Comparison of ENCODE assay signal across 8 cellular contexts in genomic region chrX:16023790-16024734, GRCh38.
A peak's percentile ranks its signal among the peaks of the same experiment; 100 is the strongest.
DNase-seq lines count a peak whose midpoint lies in the region; ATAC-seq and TF ChIP-seq lines count a peak whose summit lies in the region.

No MANE protein-coding gene starts in this region.

- DNase-seq in Daoy (ENCODE audit: low read depth), result peak; percentile 23
- DNase-seq in choroid plexus epithelial cell (ENCODE audit: low read depth), result peak; percentile 11
- DNase-seq in HUDEP-2 (lab: John Stamatoyannopoulos, UW; ENCODE audit: unreplicated experiment in 76 of 76), result no peak
- no peak for DNase-seq in stimulated activated CD4-positive, alpha-beta T cell treated with anti-CD3 and anti-CD28 coated beads, Interleukin-4, amount 100 ng/mL, for 1 hour
- no peak for DNase-seq in activated naive CD4-positive, alpha-beta T cell treated with anti-CD3 and anti-CD28 coated beads, Interleukin-2, amount 10 ng/mL, durations not matched to agents 7 days and 5 days
- no peak for DNase-seq in DMS79 treated with DMSO at 0.1 percent for 48 hours (lab: John Stamatoyannopoulos, UW)

- H3K36me3 Mint-ChIP-seq in activated naive CD4-positive, alpha-beta T cell treated with anti-CD3 and anti-CD28 coated beads, Interleukin-2, amount 10 ng/mL, durations not matched to agents 7 days and 5 days, result no peaks in the 10 kb centered on the region

- no peaks in the 10 kb centered on the region for H3K27me3 Mint-ChIP-seq in activated naive CD4-positive, alpha-beta T cell treated with anti-CD3 and anti-CD28 coated beads, Interleukin-2, amount 10 ng/mL, durations not matched to agents 7 days and 5 days

- peak; percentile 97 for ATAC-seq in GM19455 (IDR thresholded peaks at IDR 0.05; ENCODE audit: unreplicated experiment)
- ATAC-seq in HG03354 (IDR thresholded peaks at IDR 0.05; ENCODE audit: poor library complexity, severe bottlenecking, unreplicated experiment), result peak; percentile 97

- TF ChIP-seq CTCF in choroid plexus epithelial cell (conservative IDR thresholded peaks at IDR 0.05; ENCODE audit: low read depth, low read length), result no peak

- H3K4me3 ChIP-seq in choroid plexus epithelial cell (ENCODE audit: low read depth, low read length), result no peak overlapping the region

- H3K27ac Mint-ChIP-seq in activated naive CD4-positive, alpha-beta T cell treated with anti-CD3 and anti-CD28 coated beads, Interleukin-2, amount 10 ng/mL, durations not matched to agents 7 days and 5 days, result no peak overlapping the region

- H3K4me3 Mint-ChIP-seq in activated naive CD4-positive, alpha-beta T cell treated with anti-CD3 and anti-CD28 coated beads, Interleukin-2, amount 10 ng/mL, durations not matched to agents 7 days and 5 days, result no peak overlapping the region

- H3K4me1 Mint-ChIP-seq in activated naive CD4-positive, alpha-beta T cell treated with anti-CD3 and anti-CD28 coated beads, Interleukin-2, amount 10 ng/mL, durations not matched to agents 7 days and 5 days, result no peaks in the 10 kb centered on the region

- CTCF ChIA-PET in activated naive CD4-positive, alpha-beta T cell treated with anti-CD3 and anti-CD28 coated beads, Interleukin-2, amount 10 ng/mL, durations not matched to agents 7 days and 5 days (lab: Charles Lee), result no interaction called here

- H3K9me3 Mint-ChIP-seq in activated naive CD4-positive, alpha-beta T cell treated with anti-CD3 and anti-CD28 coated beads, Interleukin-2, amount 10 ng/mL, durations not matched to agents 7 days and 5 days, result no peaks in the 10 kb centered on the region

Comparison
In these comparisons a context has a peak if more than half of its experiments do, and no peak if none do; other contexts are left out.
1. DNase-seq: peak in Daoy (single experiment) and choroid plexus epithelial cell (single experiment); none in HUDEP-2 (0 of 76), stimulated activated CD4-positive, alpha-beta T cell treated with anti-CD3 and anti-CD28 coated beads, Interleukin-4, amount 100 ng/mL, for 1 hour (single experiment), activated naive CD4-positive, alpha-beta T cell treated with anti-CD3 and anti-CD28 coated beads, Interleukin-2, amount 10 ng/mL, durations not matched to agents 7 days and 5 days (single experiment) and DMS79 treated with DMSO at 0.1 percent for 48 hours (single experiment).